ENCODE assay signal across 16 cellular contexts in the genomic region with DNA sequence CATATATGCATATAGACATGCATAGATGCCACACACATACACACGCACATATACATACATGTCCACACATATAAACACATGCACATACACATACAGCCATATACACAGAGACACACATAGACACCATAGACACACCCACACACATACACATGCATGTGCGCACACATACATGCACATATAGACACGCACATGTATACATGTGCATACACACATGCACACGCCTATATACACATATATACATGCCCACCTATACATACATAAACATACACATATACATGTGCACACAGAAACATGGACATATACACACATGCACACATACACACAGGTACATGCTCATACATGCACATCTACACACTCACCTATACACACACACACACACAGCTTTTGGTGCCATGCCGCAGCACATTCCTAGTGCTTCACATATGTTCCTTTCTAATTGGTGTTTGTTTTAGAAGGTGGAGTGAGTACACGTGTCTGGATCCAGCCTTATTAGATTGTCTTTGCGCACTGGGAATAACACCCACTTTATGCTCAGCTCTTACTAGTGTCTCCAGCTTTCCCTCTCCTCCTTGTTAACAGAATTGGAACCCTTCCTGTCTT.
DNase-seq lines count a peak whose midpoint lies in the region; ATAC-seq and TF ChIP-seq lines count a peak whose summit lies in the region.
"Had no signal": no experiment of that assay in that cellular context is flagged by ENCODE, and none has a peak within 500 bp of the region (broad histone marks: within the 10 kb centered on the region; RNA-seq: fewer than 3 reads in every experiment).

No MANE protein-coding gene starts in this region.

- H3K36me3 Mint-ChIP-seq in activated CD4-positive, alpha-beta T cell treated with anti-CD3 and anti-CD28 coated beads for 36 hours (ENCODE audit: low read depth): peaks cover 35% of the 10 kb centered on the region
- H3K36me3 Mint-ChIP-seq in activated T-helper 17 cell treated with anti-CD3 and anti-CD28 coated beads, Interleukin-2, amount 50 U/mL, for 72 hours (ENCODE audit: low read depth): peaks cover 14% of the 10 kb centered on the region
- H3K36me3 Mint-ChIP-seq: natural killer cell had no signal

- CTCF ChIA-PET in activated CD4-positive, alpha-beta T cell treated with anti-CD3 and anti-CD28 coated beads for 36 hours (lab: Charles Lee): no interaction called here

- H3K9me3 ChIP-seq in DOHH2 (ENCODE audit: control insufficient read depth, insufficient read depth, low read length) (peaks cover 5% of the 10 kb centered on the region; the same call in 1 of the 2 replicates), mucosa of descending colon (no peaks in the 10 kb centered on the region)
- H3K9me3 ChIP-seq: esophagus squamous epithelium, thoracic aorta had no signal

- peaks cover 8% of the 10 kb centered on the region; the same call in 1 of the 2 replicates for H3K79me2 ChIP-seq in DOHH2 (ENCODE audit: control insufficient read depth, low read length)

- no peak for DNase-seq in activated CD4-positive, alpha-beta T cell treated with anti-CD3 and anti-CD28 coated beads for 36 hours
- no peak for DNase-seq in activated CD4-positive, alpha-beta T cell treated with anti-CD3 and anti-CD28 coated beads, Interleukin-2, amount 50 U/mL, for 48 hours
- DNase-seq in mucosa of descending colon: no peak
- DNase-seq in amniotic stem cell (lab: John Stamatoyannopoulos, UW): no peak
- DNase-seq in stimulated activated CD8-positive, alpha-beta memory T cell treated with anti-CD3 and anti-CD28 coated beads, Interleukin-4, amount 100 ng/mL, for 48 hours: no peak
- DNase-seq: COR-L47, esophagus squamous epithelium, natural killer cell, NCI-H345, OCI-M1 had no signal

- peak; percentile 14 for ATAC-seq in activated CD4-positive, alpha-beta T cell treated with anti-CD3 and anti-CD28 coated beads for 36 hours
- no peak for ATAC-seq in activated T-helper 17 cell treated with anti-CD3 and anti-CD28 coated beads, Interleukin-2, amount 50 U/mL, for 72 hours (replicated peaks)
- ATAC-seq in mucosa of descending colon (peak; percentile 55), HG02970 (IDR thresholded peaks at IDR 0.05; ENCODE audit: low FRiP score, unreplicated experiment) (no peak)

- H3K4me1 ChIP-seq in DOHH2 (ENCODE audit: control insufficient read depth, low read length) (peaks cover 70% of the 10 kb centered on the region), mucosa of descending colon (ENCODE audit: low read depth) (no peaks in the 10 kb centered on the region)
- H3K4me1 ChIP-seq: esophagus squamous epithelium had no signal

- H3K4me2 ChIP-seq in DOHH2 (ENCODE audit: low read length): peak overlapping the region; percentile 56
- H3K4me2 ChIP-seq: KMS-11 had no signal

- peaks cover 62% of the 10 kb centered on the region for H3K4me1 Mint-ChIP-seq in activated CD4-positive, alpha-beta T cell treated with anti-CD3 and anti-CD28 coated beads for 36 hours
- H3K4me1 Mint-ChIP-seq in activated T-helper 17 cell treated with anti-CD3 and anti-CD28 coated beads, Interleukin-2, amount 50 U/mL, for 72 hours: peaks cover 27% of the 10 kb centered on the region

- intact Hi-C loops in activated CD4-positive, alpha-beta T cell treated with anti-CD3 and anti-CD28 coated beads for 36 hours (cut with DNase I, micrococcal nuclease): loop anchor here in 1 of 2 experiments (10.0 kb wide), 1 partner anchor 242 kb away; no protein-coding TSS in a partner anchor
- intact Hi-C loops in mucosa of descending colon (cut with DNase I, micrococcal nuclease): no loop called here

- no peaks in the 10 kb centered on the region for H3K9me2 ChIP-seq in DOHH2 (replicated peaks; ENCODE audit: control insufficient read depth, low read length)

- peaks cover 28% of the 10 kb centered on the region for H3F3A ChIP-seq in DOHH2 (ENCODE audit: control insufficient read depth, insufficient read depth)

- POLR2A ChIA-PET in activated CD4-positive, alpha-beta T cell treated with anti-CD3 and anti-CD28 coated beads for 36 hours (lab: Charles Lee): interaction anchor here (0.7 kb wide), 1 partner anchor 23 kb away, joined by 3 read pairs; no protein-coding TSS in a partner anchor

- H3K27ac Mint-ChIP-seq in activated CD4-positive, alpha-beta T cell treated with anti-CD3 and anti-CD28 coated beads for 36 hours: peak overlapping the region; percentile 72
- H3K27ac Mint-ChIP-seq in activated T-helper 17 cell treated with anti-CD3 and anti-CD28 coated beads, Interleukin-2, amount 50 U/mL, for 72 hours: peak overlapping the region; percentile 15

- H3K27me3 ChIP-seq in DOHH2 (ENCODE audit: control insufficient read depth, low read length): no peaks in the 10 kb centered on the region
- H3K27me3 ChIP-seq: esophagus squamous epithelium had no signal

- H3K27ac ChIP-seq in DOHH2 (ENCODE audit: low read depth, low read length): peak overlapping the region; percentile 65
- H3K27ac ChIP-seq: esophagus squamous epithelium, KMS-11, SK-N-MC, thoracic aorta had no signal

- H3K36me3 ChIP-seq in DOHH2 (ENCODE audit: control insufficient read depth, low read length): peaks cover 17% of the 10 kb centered on the region
- no peaks in the 10 kb centered on the region for H3K36me3 ChIP-seq in mucosa of descending colon (ENCODE audit: low read depth)
- H3K36me3 ChIP-seq: thoracic aorta had no signal

- H3K9me3 Mint-ChIP-seq in activated CD4-positive, alpha-beta T cell treated with anti-CD3 and anti-CD28 coated beads for 36 hours (ENCODE audit: low read depth): peaks cover 3% of the 10 kb centered on the region
- no peaks in the 10 kb centered on the region for H3K9me3 Mint-ChIP-seq in activated T-helper 17 cell treated with anti-CD3 and anti-CD28 coated beads, Interleukin-2, amount 50 U/mL, for 72 hours
- H3K9me3 Mint-ChIP-seq: natural killer cell had no signal

- H4K20me1 ChIP-seq in DOHH2 (ENCODE audit: control insufficient read depth, insufficient read depth, low read depth, low read length): no peaks in the 10 kb centered on the region

- peak overlapping the region; percentile 54 for H3K4me3 ChIP-seq in DOHH2 (ENCODE audit: low read length)
- no peak overlapping the region for H3K4me3 ChIP-seq in mucosa of descending colon
- H3K4me3 ChIP-seq: esophagus squamous epithelium, SK-N-MC, thoracic aorta had no signal

- TF ChIP-seq CTCF in DOHH2 (IDR thresholded peaks at IDR 0.05; ENCODE audit: low read depth, low read length, poor library complexity, severe bottlenecking) (no peak), mucosa of descending colon (IDR thresholded peaks at IDR 0.05) (no peak)

- H3K4me3 Mint-ChIP-seq in activated CD4-positive, alpha-beta T cell treated with anti-CD3 and anti-CD28 coated beads for 36 hours: peak overlapping the region; percentile 19
- peak overlapping the region; percentile 54 for H3K4me3 Mint-ChIP-seq in activated T-helper 17 cell treated with anti-CD3 and anti-CD28 coated beads, Interleukin-2, amount 50 U/mL, for 72 hours
- H3K4me3 Mint-ChIP-seq: natural killer cell had no signal

- H3K27me3 Mint-ChIP-seq in activated CD4-positive, alpha-beta T cell treated with anti-CD3 and anti-CD28 coated beads for 36 hours: no peaks in the 10 kb centered on the region
- H3K27me3 Mint-ChIP-seq in activated T-helper 17 cell treated with anti-CD3 and anti-CD28 coated beads, Interleukin-2, amount 50 U/mL, for 72 hours: no peaks in the 10 kb centered on the region

Comparison
In these comparisons a context has a peak if more than half of its experiments do, and no peak if none do; other contexts are left out.
1. ATAC-seq: peak in activated CD4-positive, alpha-beta T cell treated with anti-CD3 and anti-CD28 coated beads for 36 hours (single experiment) and mucosa of descending colon (single experiment); none in activated T-helper 17 cell treated with anti-CD3 and anti-CD28 coated beads, Interleukin-2, amount 50 U/mL, for 72 hours (single experiment) and HG02970 (single experiment).